24 cellular contexts compared by ENCODE assay signal in genomic region chr2:227973241-227973640, GRCh38.
"Had no signal": no experiment of that assay in that cellular context is flagged by ENCODE, and none has a peak within 500 bp of the region (broad histone marks: within the 10 kb centered on the region; RNA-seq: fewer than 3 reads in every experiment).

No MANE protein-coding gene starts in this region.

- H3K27ac Mint-ChIP-seq: activated CD4-positive, alpha-beta memory T cell treated with anti-CD3 and anti-CD28 coated beads, Interleukin-2, amount 10 ng/mL, durations not matched to agents 7 days and 5 days; activated CD4-positive, alpha-beta T cell treated with anti-CD3 and anti-CD28 coated beads, Interleukin-2, amount 10 ng/mL, durations not matched to agents 7 days and 5 days; activated naive CD4-positive, alpha-beta T cell treated with anti-CD3 and anti-CD28 coated beads, Interleukin-2, amount 10 ng/mL, durations not matched to agents 7 days and 5 days; activated naive CD8-positive, alpha-beta T cell treated with anti-CD3 and anti-CD28 coated beads, Interleukin-2, amount 10 ng/mL, durations not matched to agents 7 days and 5 days; activated T-cell treated with anti-CD3 and anti-CD28 coated beads, Interleukin-2, amount 50 U/mL, for 24 hours; activated T-cell treated with anti-CD3 and anti-CD28 coated beads, Interleukin-2, amount 50 U/mL, for 72 hours; brain; WTC11 had no signal

- H3K9me3 Mint-ChIP-seq: activated CD4-positive, alpha-beta memory T cell treated with anti-CD3 and anti-CD28 coated beads, Interleukin-2, amount 10 ng/mL, durations not matched to agents 7 days and 5 days; activated CD4-positive, alpha-beta T cell treated with anti-CD3 and anti-CD28 coated beads, Interleukin-2, amount 10 ng/mL, durations not matched to agents 7 days and 5 days; activated naive CD8-positive, alpha-beta T cell treated with anti-CD3 and anti-CD28 coated beads, Interleukin-2, amount 10 ng/mL, durations not matched to agents 7 days and 5 days; activated T-cell treated with anti-CD3 and anti-CD28 coated beads, Interleukin-2, amount 50 U/mL, for 24 hours; brain; WTC11 had no signal

- H3K4me1 Mint-ChIP-seq: activated CD4-positive, alpha-beta memory T cell treated with anti-CD3 and anti-CD28 coated beads, Interleukin-2, amount 10 ng/mL, durations not matched to agents 7 days and 5 days; activated CD4-positive, alpha-beta T cell treated with anti-CD3 and anti-CD28 coated beads, Interleukin-2, amount 10 ng/mL, durations not matched to agents 7 days and 5 days; activated naive CD4-positive, alpha-beta T cell treated with anti-CD3 and anti-CD28 coated beads, Interleukin-2, amount 10 ng/mL, durations not matched to agents 7 days and 5 days; activated naive CD8-positive, alpha-beta T cell treated with anti-CD3 and anti-CD28 coated beads, Interleukin-2, amount 10 ng/mL, durations not matched to agents 7 days and 5 days; brain had no signal

- ATAC-seq: activated naive CD4-positive, alpha-beta T cell treated with anti-CD3 and anti-CD28 coated beads, Interleukin-2, amount 50 U/mL, for 72 hours; activated T-cell treated with anti-CD3 and anti-CD28 coated beads, Interleukin-2, amount 50 U/mL, for 72 hours; gastroesophageal sphincter; WTC11 had no signal

- DNase-seq: activated CD4-positive, alpha-beta memory T cell treated with anti-CD3 and anti-CD28 coated beads, Interleukin-2, amount 10 ng/mL, durations not matched to agents 7 days and 5 days; activated CD4-positive, alpha-beta T cell treated with anti-CD3 and anti-CD28 coated beads for 1 hour; activated CD4-positive, alpha-beta T cell treated with anti-CD3 and anti-CD28 coated beads for 4 hours; activated CD4-positive, alpha-beta T cell treated with anti-CD3 and anti-CD28 coated beads, Interleukin-2, amount 10 ng/mL, durations not matched to agents 7 days and 5 days; activated CD4-positive, alpha-beta T cell treated with anti-CD3 and anti-CD28 coated beads, Interleukin-2, amount 50 U/mL, for 4 hours; activated CD8-positive, alpha-beta memory T cell treated with anti-CD3 and anti-CD28 coated beads, Interleukin-2, amount 50 U/mL, for 48 hours; activated gamma-delta T cell; activated naive CD4-positive, alpha-beta T cell; activated naive CD4-positive, alpha-beta T cell treated with anti-CD3 and anti-CD28 coated beads, Interleukin-2, amount 10 ng/mL, durations not matched to agents 7 days and 5 days; activated naive CD8-positive, alpha-beta T cell treated with anti-CD3 and anti-CD28 coated beads, Interleukin-2, amount 10 ng/mL, durations not matched to agents 7 days and 5 days; activated T-cell treated with anti-CD3 and anti-CD28 coated beads for 4 hours; activated T-cell treated with anti-CD3 and anti-CD28 coated beads, Interleukin-2, amount 50 U/mL, for 24 hours; activated T-cell treated with anti-CD3 and anti-CD28 coated beads, Interleukin-2, amount 50 U/mL, for 72 hours; central memory CD4-positive, alpha-beta T cell; cerebellar nuclear complex; colonic mucosa; effector CD8-positive, alpha-beta T cell; esophagus squamous epithelium; foreskin melanocyte; hippocampal formation had no signal

- H3K36me3 Mint-ChIP-seq: activated naive CD4-positive, alpha-beta T cell treated with anti-CD3 and anti-CD28 coated beads, Interleukin-2, amount 10 ng/mL, durations not matched to agents 7 days and 5 days; activated naive CD4-positive, alpha-beta T cell treated with anti-CD3 and anti-CD28 coated beads, Interleukin-2, amount 50 U/mL, for 72 hours; activated naive CD8-positive, alpha-beta T cell treated with anti-CD3 and anti-CD28 coated beads, Interleukin-2, amount 10 ng/mL, durations not matched to agents 7 days and 5 days; brain; WTC11 had no signal

- H3K27me3 Mint-ChIP-seq: activated CD4-positive, alpha-beta memory T cell treated with anti-CD3 and anti-CD28 coated beads, Interleukin-2, amount 10 ng/mL, durations not matched to agents 7 days and 5 days; activated CD4-positive, alpha-beta T cell treated with anti-CD3 and anti-CD28 coated beads, Interleukin-2, amount 10 ng/mL, durations not matched to agents 7 days and 5 days; activated naive CD4-positive, alpha-beta T cell treated with anti-CD3 and anti-CD28 coated beads, Interleukin-2, amount 10 ng/mL, durations not matched to agents 7 days and 5 days; activated naive CD8-positive, alpha-beta T cell treated with anti-CD3 and anti-CD28 coated beads, Interleukin-2, amount 10 ng/mL, durations not matched to agents 7 days and 5 days; activated T-cell treated with anti-CD3 and anti-CD28 coated beads, Interleukin-2, amount 50 U/mL, for 24 hours had no signal

- H3K4me3 Mint-ChIP-seq: activated CD4-positive, alpha-beta memory T cell treated with anti-CD3 and anti-CD28 coated beads, Interleukin-2, amount 10 ng/mL, durations not matched to agents 7 days and 5 days; activated CD4-positive, alpha-beta T cell treated with anti-CD3 and anti-CD28 coated beads, Interleukin-2, amount 10 ng/mL, durations not matched to agents 7 days and 5 days; activated naive CD4-positive, alpha-beta T cell treated with anti-CD3 and anti-CD28 coated beads, Interleukin-2, amount 10 ng/mL, durations not matched to agents 7 days and 5 days; activated naive CD8-positive, alpha-beta T cell treated with anti-CD3 and anti-CD28 coated beads, Interleukin-2, amount 10 ng/mL, durations not matched to agents 7 days and 5 days; activated T-cell treated with anti-CD3 and anti-CD28 coated beads, Interleukin-2, amount 50 U/mL, for 24 hours; activated T-cell treated with anti-CD3 and anti-CD28 coated beads, Interleukin-2, amount 50 U/mL, for 72 hours; brain; WTC11 had no signal
